20 cellular contexts compared by ENCODE assay signal in genomic region chr4:81259151-81259550, GRCh38. TPM values are rescaled to one million over a fixed set of nuclear protein-coding genes. Genes with fewer than 3 reads are reported as not detected.
DNase-seq lines count a peak whose midpoint lies in the region; ATAC-seq and TF ChIP-seq lines count a peak whose summit lies in the region.
"Had no signal": no experiment of that assay in that cellular context is flagged by ENCODE, and none has a peak within 500 bp of the region (broad histone marks: within the 10 kb centered on the region; RNA-seq: fewer than 3 reads in every experiment).

No MANE protein-coding gene starts in this region.

- H3K4me1 ChIP-seq in Loucy (ENCODE audit: insufficient read depth, low read length, poor library complexity, severe bottlenecking) (peaks cover 29% of the 10 kb centered on the region), neural progenitor cell (no peaks in the 10 kb centered on the region), endodermal cell (ENCODE audit: control insufficient read depth, insufficient read depth, low read length) (no peaks in the 10 kb centered on the region)
- H3K4me1 ChIP-seq: BLaER1 had no signal

- H3K27ac ChIP-seq in neural progenitor cell: no peak overlapping the region
- no peak overlapping the region for H3K27ac ChIP-seq in endodermal cell (ENCODE audit: low read depth, low read length)
- H3K27ac ChIP-seq: BLaER1, C4-2B had no signal

- peak; percentile 73 for ATAC-seq in left colon
- ATAC-seq in natural killer cell treated with Interleukin-12 subunit alpha and Interleukin-12 subunit beta and Interleukin-15 and Interleukin-18, amount 100 ng/mL, for 72 hours: no peak
- ATAC-seq: CD8-positive, alpha-beta T cell; GM23338 had no signal

- H3K4me3 Mint-ChIP-seq in neural progenitor cell: no peak overlapping the region
- no peak overlapping the region for H3K4me3 Mint-ChIP-seq in endodermal cell
- H3K4me3 Mint-ChIP-seq in natural killer cell treated with Interleukin-12 subunit alpha and Interleukin-12 subunit beta and Interleukin-15 and Interleukin-18, amount 100 ng/mL, for 72 hours: no peak overlapping the region
- H3K4me3 Mint-ChIP-seq: B cell; CD4-positive, CD25-positive, alpha-beta regulatory T cell; CD8-positive, alpha-beta T cell; GM23338; H9; HFFc6 had no signal

- H3K27ac Mint-ChIP-seq in neural progenitor cell: no peak overlapping the region
- no peak overlapping the region for H3K27ac Mint-ChIP-seq in endodermal cell
- H3K27ac Mint-ChIP-seq in natural killer cell treated with Interleukin-12 subunit alpha and Interleukin-12 subunit beta and Interleukin-15 and Interleukin-18, amount 100 ng/mL, for 72 hours: no peak overlapping the region
- H3K27ac Mint-ChIP-seq: B cell; CD4-positive, CD25-positive, alpha-beta regulatory T cell; CD8-positive, alpha-beta T cell; GM23338; H9; HFFc6 had no signal

- no peaks in the 10 kb centered on the region for H3K9me2 ChIP-seq in Loucy (replicated peaks; ENCODE audit: low read depth, low read length)

- H3K27me3 Mint-ChIP-seq in neural progenitor cell (ENCODE audit: insufficient read depth, low read depth) (no peaks in the 10 kb centered on the region), endodermal cell (ENCODE audit: insufficient read depth) (no peaks in the 10 kb centered on the region)
- H3K27me3 Mint-ChIP-seq in natural killer cell treated with Interleukin-12 subunit alpha and Interleukin-12 subunit beta and Interleukin-15 and Interleukin-18, amount 100 ng/mL, for 72 hours: no peaks in the 10 kb centered on the region
- H3K27me3 Mint-ChIP-seq: CD4-positive, CD25-positive, alpha-beta regulatory T cell had no signal

- H3K4me2 ChIP-seq in Loucy (ENCODE audit: low read depth, low read length, poor library complexity, severe bottlenecking) (peak overlapping the region; percentile 19), neural progenitor cell (no peak overlapping the region)
- H3K4me2 ChIP-seq: BLaER1, GM23338 had no signal

- DNase-seq in left colon (no peak), neural progenitor cell (ENCODE audit: low spot score) (no peak), Ammon's horn (ENCODE audit: low spot score) (no peak), endodermal cell (no peak), HuH-7.5 (ENCODE audit: low spot score) (no peak)
- no peak for DNase-seq in natural killer cell treated with Interleukin-12 subunit alpha and Interleukin-12 subunit beta and Interleukin-15 and Interleukin-18, amount 100 ng/mL, for 72 hours (ENCODE audit: low spot score)
- DNase-seq: CD4-positive, CD25-positive, alpha-beta regulatory T cell; CD8-positive, alpha-beta T cell; DMS 273 treated with DMSO at 0.1 percent for 48 hours; DMS79 treated with DMSO at 0.1 percent for 48 hours; GF-D8; H9; HFFc6 had no signal

- no peaks in the 10 kb centered on the region for H3K4me1 Mint-ChIP-seq in neural progenitor cell
- peaks cover 4% of the 10 kb centered on the region for H3K4me1 Mint-ChIP-seq in endodermal cell
- H3K4me1 Mint-ChIP-seq in natural killer cell treated with Interleukin-12 subunit alpha and Interleukin-12 subunit beta and Interleukin-15 and Interleukin-18, amount 100 ng/mL, for 72 hours (ENCODE audit: low read depth in 2 of 2): no peaks in the 10 kb centered on the region
- H3K4me1 Mint-ChIP-seq: B cell; CD4-positive, CD25-positive, alpha-beta regulatory T cell had no signal

- H3K9ac ChIP-seq in Loucy (ENCODE audit: low read depth, low read length, poor library complexity, severe bottlenecking) (no peak overlapping the region), neural progenitor cell (no peak overlapping the region), endodermal cell (ENCODE audit: extremely low read depth, low read length, poor library complexity, severe bottlenecking) (no peak overlapping the region)
- H3K9ac ChIP-seq: BLaER1 had no signal

- no peaks in the 10 kb centered on the region for H3K9me3 ChIP-seq in Loucy (ENCODE audit: insufficient read depth, low read depth, low read length)
- no peaks in the 10 kb centered on the region for H3K9me3 ChIP-seq in neural progenitor cell (ENCODE audit: low read depth)
- H3K9me3 ChIP-seq in endodermal cell (ENCODE audit: control insufficient read depth, low read length): no peaks in the 10 kb centered on the region
- H3K9me3 ChIP-seq: BLaER1 had no signal

- H3K36me3 ChIP-seq in Loucy (ENCODE audit: insufficient read depth, low read length) (no peaks in the 10 kb centered on the region), neural progenitor cell (no peaks in the 10 kb centered on the region), endodermal cell (ENCODE audit: control insufficient read depth, insufficient read depth, low read length) (no peaks in the 10 kb centered on the region)
- H3K36me3 ChIP-seq: BLaER1 had no signal

- intact Hi-C loops in left colon (cut with DNase I, micrococcal nuclease): no loop called here

- H3K36me3 Mint-ChIP-seq in neural progenitor cell: no peaks in the 10 kb centered on the region
- no peaks in the 10 kb centered on the region for H3K36me3 Mint-ChIP-seq in endodermal cell (ENCODE audit: low read depth)
- no peaks in the 10 kb centered on the region for H3K36me3 Mint-ChIP-seq in natural killer cell treated with Interleukin-12 subunit alpha and Interleukin-12 subunit beta and Interleukin-15 and Interleukin-18, amount 100 ng/mL, for 72 hours
- H3K36me3 Mint-ChIP-seq: CD4-positive, CD25-positive, alpha-beta regulatory T cell; CD8-positive, alpha-beta T cell had no signal

- H3K79me2 ChIP-seq in Loucy (ENCODE audit: insufficient read depth, low read length) (no peaks in the 10 kb centered on the region), neural progenitor cell (ENCODE audit: low read depth) (no peaks in the 10 kb centered on the region)

- TF ChIP-seq CTCF in Loucy (conservative IDR thresholded peaks at IDR 0.05; ENCODE audit: low read length): no peak
- TF ChIP-seq CTCF in neural progenitor cell (IDR thresholded peaks at IDR 0.05): no peak
- TF ChIP-seq CTCF in endodermal cell (conservative IDR thresholded peaks at IDR 0.05): no peak

- H4K20me1 ChIP-seq in Loucy (ENCODE audit: insufficient read depth, low read length, poor library complexity, severe bottlenecking) (no peaks in the 10 kb centered on the region), neural progenitor cell (ENCODE audit: low read depth) (no peaks in the 10 kb centered on the region)
- H4K20me1 ChIP-seq: BLaER1 had no signal

- H2AFZ ChIP-seq in Loucy (ENCODE audit: low read length): peak overlapping the region; percentile 59; the same call in 1 of the 2 replicates
- H2AFZ ChIP-seq in neural progenitor cell (replicated peaks): peak overlapping the region; percentile 97

- H3K4me3 ChIP-seq in Loucy (ENCODE audit: low read length, poor library complexity, severe bottlenecking): no peak overlapping the region
- H3K4me3 ChIP-seq in neural progenitor cell: no peak overlapping the region
- no peak overlapping the region for H3K4me3 ChIP-seq in endodermal cell (ENCODE audit: low read length)
- H3K4me3 ChIP-seq: BLaER1, GM23338 had no signal

- H3K27me3 ChIP-seq in Loucy (ENCODE audit: insufficient read depth, low read length, poor library complexity, severe bottlenecking) (no peaks in the 10 kb centered on the region), neural progenitor cell (no peaks in the 10 kb centered on the region), endodermal cell (ENCODE audit: control insufficient read depth, insufficient read depth, low read length, poor library complexity, severe bottlenecking) (no peaks in the 10 kb centered on the region)
- H3K27me3 ChIP-seq: BLaER1 had no signal

- H3F3A ChIP-seq in Loucy (ENCODE audit: low read depth) (no peaks in the 10 kb centered on the region), neural progenitor cell (ENCODE audit: low read depth) (no peaks in the 10 kb centered on the region)

- H3K9me3 Mint-ChIP-seq in neural progenitor cell (no peaks in the 10 kb centered on the region), endodermal cell (no peaks in the 10 kb centered on the region)
- peaks cover 10% of the 10 kb centered on the region for H3K9me3 Mint-ChIP-seq in natural killer cell treated with Interleukin-12 subunit alpha and Interleukin-12 subunit beta and Interleukin-15 and Interleukin-18, amount 100 ng/mL, for 72 hours
- H3K9me3 Mint-ChIP-seq: CD8-positive, alpha-beta T cell; GM23338; H9 had no signal

RNA-seq across cellular contexts. Expression of gene PRKG2, which starts 44.1 kb away (rescaled TPM):
- total RNA-seq in left colon (10 to 100 TPM in 1 of 2 donors, 1 to 10 TPM in 1; 8.0 to 12.3 TPM), neural progenitor cell (ENCODE audit: low replicate concordance) (1.5 and 2.3 TPM in 2 replicates), endodermal cell (1 to 10 TPM; 1.3 to 2.4 TPM)
- polyA plus RNA-seq in endodermal cell (2013, experiment 1 of 2): 0.89 TPM
- 0.41 TPM for polyA plus RNA-seq in endodermal cell (2013, experiment 2 of 2)
- total RNA-seq in natural killer cell treated with Interleukin-12 subunit alpha and Interleukin-12 subunit beta and Interleukin-15 and Interleukin-18, amount 100 ng/mL, for 72 hours: under 1 TPM; 0.10 to 0.33 TPM
- total RNA-seq: A673, G401, HFFc6 had no signal
